In genomic region chr3:152444029-152444641, GRCh38 we compare ENCODE assay signal across 8 cellular contexts.
DNase-seq lines count a peak whose midpoint lies in the region; ATAC-seq and TF ChIP-seq lines count a peak whose summit lies in the region.

No MANE protein-coding gene starts in this region.

- H4K20me1 ChIP-seq in DND-41 (ENCODE audit: insufficient read depth, low read length) (peaks cover 23% of the 10 kb centered on the region; the same call in 1 of the 2 replicates), PC-3 (ENCODE audit: low read length) (0 out of 2 replicates have a peak, but pooled peaks cover 4% of the 10 kb centered on the region)

- H3K4me1 ChIP-seq in DND-41 (ENCODE audit: insufficient read depth, low read length) (no peaks in the 10 kb centered on the region), PC-3 (ENCODE audit: insufficient read depth, low read length) (peaks cover 22% of the 10 kb centered on the region; the same call in 1 of the 2 replicates), mesendoderm (ENCODE audit: control insufficient read depth, low read depth, low read length) (no peaks in the 10 kb centered on the region)
- no peaks in the 10 kb centered on the region for H3K4me1 ChIP-seq in effector memory CD4-positive, alpha-beta T cell (ENCODE audit: control insufficient read depth, insufficient read depth, low read length, poor library complexity, severe bottlenecking)

- H3K9ac ChIP-seq in DND-41 (ENCODE audit: low read depth, low read length) (no peak overlapping the region), PC-3 (ENCODE audit: low read length) (no peak overlapping the region), mesendoderm (ENCODE audit: low read length) (no peak overlapping the region)

- H3K9me2 ChIP-seq in PC-3 (replicated peaks; ENCODE audit: low read length) = no peaks in the 10 kb centered on the region

- H3K9me3 ChIP-seq in DND-41 (ENCODE audit: insufficient read depth, low read length, severe bottlenecking) (no peaks in the 10 kb centered on the region), PC-3 (ENCODE audit: low read length) (no peaks in the 10 kb centered on the region)
- H3K9me3 ChIP-seq in effector memory CD4-positive, alpha-beta T cell (ENCODE audit: control insufficient read depth, low read length) = no peaks in the 10 kb centered on the region

- H4K5ac ChIP-seq in mesendoderm (ENCODE audit: low read length) = no peak overlapping the region

- intact Hi-C loops in PC-3 (cut with micrococcal nuclease) = loop anchor here (1.0 to 10.0 kb wide), 8 partner anchors 113 to 517 kb away; no protein-coding TSS in a partner anchor

- H2BK15ac ChIP-seq in mesendoderm (replicated peaks; ENCODE audit: low read depth) = no peak overlapping the region

- H3K27ac ChIP-seq in DND-41 (ENCODE audit: low read length) = no peak overlapping the region
- H3K27ac ChIP-seq in PC-3 (ENCODE audit: low read length) = 0 out of 2 replicates have a peak overlapping the region, but pooled peaks have one; percentile 0
- peak overlapping the region; percentile 20 for H3K27ac ChIP-seq in effector memory CD4-positive, alpha-beta T cell (ENCODE audit: insufficient read depth, low read length, poor library complexity, severe bottlenecking)
- H3K27ac ChIP-seq in mesendoderm (ENCODE audit: low read depth, low read length) = no peak overlapping the region

- H2AK5ac ChIP-seq in mesendoderm (ENCODE audit: low read length) = no peak overlapping the region

- H3K27me3 ChIP-seq in DND-41 (ENCODE audit: insufficient read depth, low read length, poor library complexity) = no peaks in the 10 kb centered on the region
- no peaks in the 10 kb centered on the region for H3K27me3 ChIP-seq in PC-3 (ENCODE audit: low read length)
- H3K27me3 ChIP-seq in effector memory CD4-positive, alpha-beta T cell (replicated peaks; ENCODE audit: control insufficient read depth, insufficient read depth, low read length, poor library complexity, severe bottlenecking) = no peaks in the 10 kb centered on the region
- H3K27me3 ChIP-seq in mesendoderm (ENCODE audit: insufficient read depth, low read length, poor library complexity) = no peaks in the 10 kb centered on the region

- no peak overlapping the region for H2BK120ac ChIP-seq in mesendoderm (ENCODE audit: low read depth, low read length)

- no peak overlapping the region for H3K23ac ChIP-seq in mesendoderm (ENCODE audit: low read length)

- H3F3A ChIP-seq in PC-3 (ENCODE audit: low read length, unreplicated experiment) = no peaks in the 10 kb centered on the region

- H3K18ac ChIP-seq in mesendoderm (ENCODE audit: low read length) = no peak overlapping the region

- DNase-seq in DND-41 (no peak), HFF-Myc (ENCODE audit: extremely low read depth, low read depth) (peak; percentile 30), PC-3 (peak; percentile 78), mesendoderm (peak; percentile 59), activated gamma-delta T cell treated with Interleukin-2 at 50 U/mL for 16 hours (no peak)
- no peak for DNase-seq in effector memory CD4-positive, alpha-beta T cell

- H3K4me2 ChIP-seq in DND-41 (ENCODE audit: insufficient read depth, low read length) (no peak overlapping the region), PC-3 (ENCODE audit: low read length) (no peak overlapping the region), mesendoderm (ENCODE audit: low read length) (no peak overlapping the region)

- H3K56ac ChIP-seq in mesendoderm (ENCODE audit: low read length) = no peak overlapping the region

- no peak overlapping the region for H2BK5ac ChIP-seq in mesendoderm (ENCODE audit: low read length)

- CTCF ChIA-PET in PC-3 (lab: Charles Lee) = interaction anchor here (0.6 kb wide), 1 partner anchor 143 kb away, joined by 3 read pairs; no protein-coding TSS in a partner anchor

- no peak overlapping the region for H2AFZ ChIP-seq in DND-41 (ENCODE audit: low read depth, low read length)
- H2AFZ ChIP-seq in PC-3 (ENCODE audit: low read length) = no peak overlapping the region

- H4K8ac ChIP-seq in mesendoderm (ENCODE audit: low read depth, low read length) = no peak overlapping the region

- H3K79me2 ChIP-seq in DND-41 (ENCODE audit: insufficient read depth, low read length) (peaks cover 98% of the 10 kb centered on the region), PC-3 (ENCODE audit: low read length) (peaks cover 55% of the 10 kb centered on the region), mesendoderm (ENCODE audit: control insufficient read depth, insufficient read depth, low read length) (no peaks in the 10 kb centered on the region)

- peak; percentile 66 for TF ChIP-seq CTCF in DND-41 (IDR thresholded peaks at IDR 0.05; ENCODE audit: borderline replicate concordance, extremely low read depth, low read length, poor library complexity, severe bottlenecking)
- peak; percentile 39 for TF ChIP-seq CTCF in HFF-Myc (IDR thresholded peaks at IDR 0.05; ENCODE audit: low read depth, low read length, missing control alignments)
- peak; percentile 90 for TF ChIP-seq CTCF in PC-3 (conservative IDR thresholded peaks at IDR 0.05; ENCODE audit: low read depth, low read length)

- ATAC-seq in DND-41 (ENCODE audit: insufficient read depth, low read depth) = peak; percentile 39; the same call in 1 of the 3 replicates
- peak; percentile 45 for ATAC-seq in PC-3
- ATAC-seq in HG02759 (IDR thresholded peaks at IDR 0.05; ENCODE audit: unreplicated experiment) = no peak
- ATAC-seq in HG03520 (IDR thresholded peaks at IDR 0.05; ENCODE audit: unreplicated experiment) = no peak

- H3K4ac ChIP-seq in mesendoderm (ENCODE audit: low read depth, low read length) = no peak overlapping the region

- H3K36me3 ChIP-seq in DND-41 (ENCODE audit: insufficient read depth, low read length) (peaks cover 52% of the 10 kb centered on the region), PC-3 (ENCODE audit: low read depth, low read length) (peaks cover 15% of the 10 kb centered on the region; the same call in 1 of the 2 replicates), mesendoderm (ENCODE audit: control insufficient read depth, insufficient read depth, low read length) (no peaks in the 10 kb centered on the region)
- H3K36me3 ChIP-seq in effector memory CD4-positive, alpha-beta T cell (ENCODE audit: control insufficient read depth, insufficient read depth, low read length) = peaks cover 22% of the 10 kb centered on the region

- H3K79me1 ChIP-seq in mesendoderm (ENCODE audit: low read length) = no peaks in the 10 kb centered on the region

- H3K4me3 ChIP-seq in DND-41 (ENCODE audit: low read depth in 1 of 2, low read length in 2 of 2) (no peak overlapping the region), HFF-Myc (replicated peaks; ENCODE audit: low read depth, low read length) (no peak overlapping the region), PC-3 (ENCODE audit: low read length) (no peak overlapping the region), mesendoderm (ENCODE audit: low read length) (no peak overlapping the region)
- no peak overlapping the region for H3K4me3 ChIP-seq in effector memory CD4-positive, alpha-beta T cell (ENCODE audit: insufficient read depth, low read depth, low read length, poor library complexity, severe bottlenecking)

- BruUV-seq in PC-3 (replicated peaks; lab: Mats Ljungman, UMichigan) = no TSS peak

- POLR2A ChIA-PET in PC-3 (lab: Charles Lee; ENCODE audit: unreplicated experiment) = interaction anchor here (0.6 kb wide), 1 partner anchor 105 kb away, joined by 7 read pairs; no protein-coding TSS in a partner anchor

- no CpG with 5 or more reads among the region's 8 CpGs for WGBS in mesendoderm (ENCODE audit: extremely low coverage, insufficient coverage, low lambda C conversion rate)

Comparison
In these comparisons a context has a peak if more than half of its experiments do, and no peak if none do; other contexts are left out.
1. ATAC-seq: peak in DND-41 (single experiment) and PC-3 (single experiment); none in HG02759 (single experiment) and HG03520 (single experiment).
2. DNase-seq: peak in HFF-Myc (single experiment), PC-3 (single experiment) and mesendoderm (single experiment); none in DND-41 (single experiment), effector memory CD4-positive, alpha-beta T cell (0 of 3) and activated gamma-delta T cell treated with Interleukin-2 at 50 U/mL for 16 hours (single experiment).
3. H3K27ac ChIP-seq: peak in PC-3 (single experiment) and effector memory CD4-positive, alpha-beta T cell (single experiment); none in DND-41 (single experiment) and mesendoderm (single experiment).
4. CTCF ChIP-seq: peak in every context shown above with its lines; median percentile 90 in PC-3; 66 in DND-41; 39 in HFF-Myc.